Comparison of ENCODE assay signal across 30 cellular contexts in the genomic region with DNA sequence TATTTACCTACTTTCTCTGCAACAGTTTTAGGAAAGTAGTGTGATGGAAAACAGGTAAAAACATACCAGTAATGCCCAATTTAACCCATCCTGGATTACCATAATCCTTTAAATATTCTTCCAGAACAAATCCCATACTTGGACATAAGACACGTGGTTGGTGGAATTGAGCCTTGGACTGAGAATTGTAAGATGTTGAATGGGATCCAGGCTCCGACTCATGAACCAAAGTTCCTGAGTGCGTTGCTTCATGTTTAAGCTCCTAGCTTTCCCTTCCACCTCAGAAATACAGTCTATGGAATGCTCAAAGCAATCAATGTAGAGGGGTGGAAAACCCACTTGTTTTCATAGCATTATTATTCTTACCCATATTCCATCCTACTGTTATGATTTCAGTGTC.
"Had no signal": no experiment of that assay in that cellular context is flagged by ENCODE, and none has a peak within 500 bp of the region (broad histone marks: within the 10 kb centered on the region; RNA-seq: fewer than 3 reads in every experiment).

No MANE protein-coding gene starts in this region.

- ATAC-seq: activated CD4-positive, alpha-beta T cell treated with anti-CD3 and anti-CD28 coated beads for 36 hours; activated CD8-positive, alpha-beta memory T cell treated with anti-CD3 and anti-CD28 coated beads, Interleukin-2, amount 10 ng/mL, durations not matched to agents 7 days and 5 days; activated CD8-positive, alpha-beta T cell treated with anti-CD3 and anti-CD28 coated beads, Interleukin-2, amount 10 ng/mL, durations not matched to agents 7 days and 5 days; activated naive CD4-positive, alpha-beta T cell treated with anti-CD3 and anti-CD28 coated beads, Interleukin-2, amount 50 U/mL, for 72 hours; activated T-cell treated with anti-CD3 and anti-CD28 coated beads, Interleukin-2, amount 50 U/mL, for 72 hours; effector memory CD8-positive, alpha-beta T cell; heart right ventricle; left lobe of liver; lower lobe of right lung; naive thymus-derived CD8-positive, alpha-beta T cell; psoas muscle; stimulated activated naive CD8-positive, alpha-beta T cell treated with anti-CD3 and anti-CD28 coated beads, Interleukin-15, Interleukin-2, amounts not matched to agents 100 U/mL and 50 U/mL, for 24 hours had no signal

- H3K9me3 Mint-ChIP-seq: neural progenitor cell had no signal

- H3K27me3 ChIP-seq: brain microvascular endothelial cell, neural progenitor cell, right atrium auricular region, uterus had no signal

- H3K36me3 ChIP-seq: brain microvascular endothelial cell, heart right ventricle, lower lobe of right lung, neural progenitor cell, right atrium auricular region, thoracic aorta, uterus had no signal

- DNase-seq: activated CD4-positive, alpha-beta T cell treated with anti-CD3 and anti-CD28 coated beads for 36 hours; activated CD4-positive, CD25-positive, alpha-beta regulatory T cell; activated CD8-positive, alpha-beta memory T cell treated with anti-CD3 and anti-CD28 coated beads, Interleukin-2, amount 10 ng/mL, durations not matched to agents 7 days and 5 days; activated CD8-positive, alpha-beta T cell treated with anti-CD3 and anti-CD28 coated beads, Interleukin-2, amount 10 ng/mL, durations not matched to agents 7 days and 5 days; activated naive CD4-positive, alpha-beta T cell; activated T-cell treated with anti-CD3 and anti-CD28 coated beads, Interleukin-2, amount 50 U/mL, for 72 hours; anterior cingulate cortex; brain microvascular endothelial cell; dorsolateral prefrontal cortex; effector memory CD8-positive, alpha-beta T cell; foreskin melanocyte; heart right ventricle; kidney glomerular epithelial cell; lower lobe of right lung; mesenchymal stem cell; naive thymus-derived CD8-positive, alpha-beta T cell; occipital lobe; psoas muscle; stimulated activated CD4-positive, alpha-beta T cell treated with anti-CD3 and anti-CD28 coated beads, Interleukin-2, amount 100 ng/mL, for 48 hours; stimulated activated naive CD8-positive, alpha-beta T cell treated with anti-CD3 and anti-CD28 coated beads, Interleukin-15, Interleukin-2, amounts not matched to agents 100 U/mL and 50 U/mL, for 24 hours; T-helper 2 cell; uterus had no signal

- H3K4me3 ChIP-seq: coronary artery, dorsolateral prefrontal cortex, heart right ventricle, lower lobe of right lung, neural progenitor cell, psoas muscle, right atrium auricular region, thoracic aorta, uterus had no signal

- H3K36me3 Mint-ChIP-seq: activated CD8-positive, alpha-beta memory T cell treated with anti-CD3 and anti-CD28 coated beads, Interleukin-2, amount 10 ng/mL, durations not matched to agents 7 days and 5 days; naive thymus-derived CD8-positive, alpha-beta T cell; neural progenitor cell had no signal

- H3K27me3 Mint-ChIP-seq: activated CD8-positive, alpha-beta memory T cell treated with anti-CD3 and anti-CD28 coated beads, Interleukin-2, amount 10 ng/mL, durations not matched to agents 7 days and 5 days; effector memory CD8-positive, alpha-beta T cell had no signal

- H3K4me1 ChIP-seq: lower lobe of right lung, parathyroid adenoma, psoas muscle, right atrium auricular region, uterus had no signal

- H3K4me3 Mint-ChIP-seq: activated CD4-positive, alpha-beta T cell treated with anti-CD3 and anti-CD28 coated beads for 36 hours; activated CD8-positive, alpha-beta memory T cell treated with anti-CD3 and anti-CD28 coated beads, Interleukin-2, amount 10 ng/mL, durations not matched to agents 7 days and 5 days; activated CD8-positive, alpha-beta T cell treated with anti-CD3 and anti-CD28 coated beads, Interleukin-2, amount 10 ng/mL, durations not matched to agents 7 days and 5 days; activated T-cell treated with anti-CD3 and anti-CD28 coated beads, Interleukin-2, amount 50 U/mL, for 72 hours; effector memory CD8-positive, alpha-beta T cell; naive thymus-derived CD8-positive, alpha-beta T cell; neural progenitor cell; type B pancreatic cell had no signal

- H3K4me1 Mint-ChIP-seq: activated CD4-positive, alpha-beta T cell treated with anti-CD3 and anti-CD28 coated beads for 36 hours; activated CD8-positive, alpha-beta memory T cell treated with anti-CD3 and anti-CD28 coated beads, Interleukin-2, amount 10 ng/mL, durations not matched to agents 7 days and 5 days; naive thymus-derived CD8-positive, alpha-beta T cell had no signal

- H3K9me3 ChIP-seq: heart right ventricle, lower lobe of right lung, psoas muscle, right atrium auricular region, thoracic aorta, uterus had no signal

- H3K27ac ChIP-seq: brain microvascular endothelial cell, coronary artery, dorsolateral prefrontal cortex, heart right ventricle, lower lobe of right lung, neural progenitor cell, parathyroid adenoma, psoas muscle, right atrium auricular region, thoracic aorta, uterus had no signal
